In genomic region chr15:49044002-49044401, GRCh38 we compare ENCODE assay signal across 10 cellular contexts. TPM values are rescaled to one million over a fixed set of nuclear protein-coding genes. Genes with fewer than 3 reads are reported as not detected.
DNase-seq lines count a peak whose midpoint lies in the region; ATAC-seq, FAIRE-seq and TF ChIP-seq lines count a peak whose summit lies in the region.
"Had no signal": no experiment of that assay in that cellular context is flagged by ENCODE, and none has a peak within 500 bp of the region (broad histone marks: within the 10 kb centered on the region; RNA-seq: fewer than 3 reads in every experiment).

No MANE protein-coding gene starts in this region.

- 78 to 86% (median 85%) methylated on average over 3 of the region's 3 CpGs for WGBS in small intestine, 3 donors

- H3K4me3 ChIP-seq in AG04450 (ENCODE audit: low read depth, low read length) (peak overlapping the region; percentile 89), HFF-Myc (replicated peaks; ENCODE audit: low read depth, low read length) (peak overlapping the region; percentile 93), breast epithelium (peak overlapping the region in 2 of 3 donors; percentile 82 to 90), small intestine (ENCODE audit: low read depth in 1 of 2, low read length in 2 of 2) (no peak overlapping the region)

- no peaks in the 10 kb centered on the region for H3K27me3 ChIP-seq in AG04450 (ENCODE audit: control insufficient read depth, insufficient read depth, low read length)
- no peaks in the 10 kb centered on the region for H3K27me3 ChIP-seq in breast epithelium
- no peaks in the 10 kb centered on the region for H3K27me3 ChIP-seq in small intestine (ENCODE audit: control insufficient read depth in 2 of 2, insufficient read depth in 2 of 2, low read length in 2 of 2)

- no peaks in the 10 kb centered on the region for H3K36me3 ChIP-seq in breast epithelium
- H3K36me3 ChIP-seq in small intestine (ENCODE audit: control insufficient read depth in 2 of 2, insufficient read depth in 2 of 2, low read length in 2 of 2) = no peaks in the 10 kb centered on the region

- peaks cover 42 to 49% of the 10 kb centered on the region in 2 donors for H3K4me1 Mint-ChIP-seq in natural killer cell

- DNase-seq in AG04450 (ENCODE audit: low read depth, low spot score) = no peak
- no peak for DNase-seq in HFF-Myc (ENCODE audit: extremely low read depth, low read depth)
- no peak for DNase-seq in breast epithelium (ENCODE audit: low spot score in 2 of 2)
- no peak for DNase-seq in natural killer cell
- no peak for DNase-seq in activated effector memory CD4-positive, alpha-beta T cell treated with anti-CD3 and anti-CD28 coated beads, Interleukin-2, amount 50 U/mL, for 16 hours
- DNase-seq in NOMO-1 treated with DMSO at 0.1 percent for 48 hours (lab: John Stamatoyannopoulos, UW; ENCODE audit: unreplicated experiment) = no peak
- DNase-seq in small intestine = no peak
- no peak for DNase-seq in dedifferentiated amniotic fluid mesenchymal stem cell (ENCODE audit: extremely low spot score)
- DNase-seq: activated CD8-positive, alpha-beta T cell treated with anti-CD3 and anti-CD28 coated beads for 36 hours had no signal

- no peak for ATAC-seq in natural killer cell
- ATAC-seq: activated CD8-positive, alpha-beta T cell treated with anti-CD3 and anti-CD28 coated beads for 36 hours had no signal

- no peak for FAIRE-seq in small intestine (lab: Jason Lieb, UNC)
- FAIRE-seq: colon had no signal

- H3K36me3 Mint-ChIP-seq in natural killer cell = no peaks in the 10 kb centered on the region

- no peak for TF ChIP-seq POLR2A in breast epithelium (IDR thresholded peaks at IDR 0.05)

- intact Hi-C loops in breast epithelium (cut with DNase I; ENCODE audit: low total_unique reads) (no loop called here), natural killer cell (cut with micrococcal nuclease) (loop anchor here (10.0 kb wide), 1 partner anchor 581 kb away; the partner anchor contains the start of genes DTWD1 and FAM227B)

- POLR2A ChIA-PET in AG04450 (lab: Yijun Ruan, JAX) = no interaction called here

- H3K9me3 Mint-ChIP-seq in natural killer cell = no peaks in the 10 kb centered on the region
- H3K9me3 Mint-ChIP-seq: activated CD8-positive, alpha-beta T cell treated with anti-CD3 and anti-CD28 coated beads for 36 hours had no signal

- peaks cover 0 to 4% of the 10 kb centered on the region in 2 donors for H3K4me1 ChIP-seq in breast epithelium
- H3K4me1 ChIP-seq in small intestine (ENCODE audit: control insufficient read depth in 2 of 2, insufficient read depth in 1 of 2, low read depth in 1 of 2, low read length in 1 of 2) = no peaks in the 10 kb centered on the region

- TF ChIP-seq CTCF in AG04450 (IDR thresholded peaks at IDR 0.05; ENCODE audit: low read depth, low read length) (no peak), HFF-Myc (IDR thresholded peaks at IDR 0.05; ENCODE audit: low read depth, low read length, missing control alignments) (no peak), breast epithelium (IDR thresholded peaks at IDR 0.05) (no peak), natural killer cell (IDR thresholded peaks at IDR 0.05) (no peak)

- H3K27ac ChIP-seq in AG04450 (ENCODE audit: low read depth, low read length) (no peak overlapping the region), breast epithelium (peak overlapping the region in 1 of 2 donors; percentile 5), small intestine (ENCODE audit: low read depth in 1 of 2, low read length in 1 of 2) (no peak overlapping the region)

- CTCF ChIA-PET in AG04450 (lab: Charles Lee) = interaction anchor here (2.6 kb wide), 1 partner anchor 68 kb away, joined by 9 read pairs; no protein-coding TSS in a partner anchor

- H3K4me3 Mint-ChIP-seq in natural killer cell = peak overlapping the region; percentile 97

- no peak overlapping the region for H3K27ac Mint-ChIP-seq in natural killer cell
- H3K27ac Mint-ChIP-seq: activated CD8-positive, alpha-beta T cell treated with anti-CD3 and anti-CD28 coated beads for 36 hours had no signal

- H3K27me3 Mint-ChIP-seq in natural killer cell (ENCODE audit: low read depth in 2 of 2) = no peaks in the 10 kb centered on the region
- H3K27me3 Mint-ChIP-seq: activated CD8-positive, alpha-beta T cell treated with anti-CD3 and anti-CD28 coated beads for 36 hours had no signal

- peaks cover 3% of the 10 kb centered on the region for H3K9me3 ChIP-seq in AG04450 (ENCODE audit: control insufficient read depth, insufficient read depth, low read length)
- H3K9me3 ChIP-seq in breast epithelium = no peaks in the 10 kb centered on the region
- no peaks in the 10 kb centered on the region for H3K9me3 ChIP-seq in small intestine (ENCODE audit: control insufficient read depth, low read depth)

RNA-seq across cellular contexts. Expression of gene SECISBP2L, which starts 2.2 kb away (rescaled TPM):
- polyA plus RNA-seq in AG04450 (2011; rRNA removed) (41.3 and 42.7 TPM in 2 replicates), small intestine (1 to 10 TPM; 5.4 to 7.8 (median 7.2) TPM)
- polyA minus RNA-seq in AG04450 (2011; rRNA and poly(A)+ RNA removed) = 69.4 and 83.8 TPM in 2 replicates
- total RNA-seq in breast epithelium (10 to 100 TPM; 49.2 to 70.6 (median 62.3) TPM), natural killer cell (10 to 100 TPM; 78.8 to 97.7 (median 93.7) TPM)

Comparison
In these comparisons a context has a peak if more than half of its experiments do, and no peak if none do; other contexts are left out.
1. H3K4me3 ChIP-seq: peak in AG04450 (single experiment), HFF-Myc (single experiment) and breast epithelium (2 of 3); none in small intestine (0 of 2).